ENCODE assay signal across 8 cellular contexts in genomic region chr1:150321826-150322166, GRCh38. TPM values are rescaled to one million over a fixed set of nuclear protein-coding genes. Genes with fewer than 3 reads are reported as not detected.
A peak's percentile ranks its signal among the peaks of the same experiment; 100 is the strongest.
DNase-seq lines count a peak whose midpoint lies in the region; ATAC-seq and TF ChIP-seq lines count a peak whose summit lies in the region.

No MANE protein-coding gene starts in this region.

- no peaks in the 10 kb centered on the region for H3K9me3 ChIP-seq in gastrocnemius medialis

- in situ Hi-C loops in gastrocnemius medialis (cut with MboI; ENCODE audit: low sequenced_read_pairs in 4 of 4) = no loop called here

- intact Hi-C loops in gastrocnemius medialis (cut with DNase I; ENCODE audit: low total_unique reads) = loop anchor here (1.0 to 2.0 kb wide), 3 partner anchors 39 to 65 kb away; partner anchors contain the start of genes CA14, CIART and RPRD2

- peak overlapping the region; percentile 100 for H3K27ac Mint-ChIP-seq in T-helper 2 cell treated with Interferon-gamma antibody and Interleukin-4, amounts not matched to agents 5 μg/mL and 100 μg/mL, for 36 hours

- TF ChIP-seq POLR2A in gastrocnemius medialis (IDR thresholded peaks at IDR 0.05) = no peak

- H3K27me3 ChIP-seq in gastrocnemius medialis = no peaks in the 10 kb centered on the region

- H3K27ac ChIP-seq in gastrocnemius medialis = peak overlapping the region; percentile 82 to 88 (median 87)

- peaks cover 0 to 21% of the 10 kb centered on the region in 2 donors for H3K36me3 ChIP-seq in gastrocnemius medialis

- peak overlapping the region; percentile 100 for H3K4me3 Mint-ChIP-seq in T-helper 2 cell treated with Interferon-gamma antibody and Interleukin-4, amounts not matched to agents 5 μg/mL and 100 μg/mL, for 36 hours

- H3K9me3 Mint-ChIP-seq in T-helper 2 cell treated with Interferon-gamma antibody and Interleukin-4, amounts not matched to agents 5 μg/mL and 100 μg/mL, for 36 hours = no peaks in the 10 kb centered on the region

- H3K36me3 Mint-ChIP-seq in T-helper 2 cell treated with Interferon-gamma antibody and Interleukin-4, amounts not matched to agents 5 μg/mL and 100 μg/mL, for 36 hours (ENCODE audit: low read depth) = peaks cover 33% of the 10 kb centered on the region

- ATAC-seq in gastrocnemius medialis = no peak

- no peaks in the 10 kb centered on the region for H3K27me3 Mint-ChIP-seq in T-helper 2 cell treated with Interferon-gamma antibody and Interleukin-4, amounts not matched to agents 5 μg/mL and 100 μg/mL, for 36 hours (ENCODE audit: low read depth)

- H3K4me1 Mint-ChIP-seq in T-helper 2 cell treated with Interferon-gamma antibody and Interleukin-4, amounts not matched to agents 5 μg/mL and 100 μg/mL, for 36 hours (ENCODE audit: low read depth) = peaks cover 26% of the 10 kb centered on the region

- peak overlapping the region; percentile 93 for H3K4me3 ChIP-seq in fibroblast of the aortic adventitia (ENCODE audit: low read depth, low read length)
- peak overlapping the region; percentile 58 to 98 (median 74) for H3K4me3 ChIP-seq in gastrocnemius medialis

- no peak for TF ChIP-seq CTCF in fibroblast of the aortic adventitia (IDR thresholded peaks at IDR 0.05; ENCODE audit: insufficient read depth, low read length)
- TF ChIP-seq CTCF in gastrocnemius medialis (IDR thresholded peaks at IDR 0.05 in 4 of 5, conservative IDR thresholded peaks at IDR 0.05 in 1 of 5) = no peak

- DNase-seq in NCI-H1092 treated with DMSO at 0.1 percent for 48 hours (lab: John Stamatoyannopoulos, UW) = peak; percentile 39
- DNase-seq in NCI-H1092 (lab: John Stamatoyannopoulos, UW) = no peak
- no peak for DNase-seq in T-helper 2 cell treated with Interferon-gamma antibody and Interleukin-4, amounts not matched to agents 5 μg/mL and 100 μg/mL, for 36 hours (ENCODE audit: low spot score)
- DNase-seq in fibroblast of the aortic adventitia (ENCODE audit: low read depth) = no peak
- no peak for DNase-seq in gastrocnemius medialis
- no peak for DNase-seq in glomerular visceral epithelial cell (ENCODE audit: extremely low spot score)
- DNase-seq in putamen (ENCODE audit: low spot score) = no peak
- no peak for DNase-seq in NCI-H524 treated with DMSO at 0.1 percent for 48 hours (lab: John Stamatoyannopoulos, UW)

- H3K4me1 ChIP-seq in gastrocnemius medialis = peaks cover 9 to 10% of the 10 kb centered on the region in 2 donors

RNA-seq across cellular contexts. Expression of gene PRPF3, which starts 0.5 kb away (rescaled TPM):
- total RNA-seq in fibroblast of the aortic adventitia (ENCODE audit: low replicate concordance) (42.5 and 47.8 TPM in 2 replicates), gastrocnemius medialis (10 to 100 TPM; 15.6 to 25.0 (median 19.3) TPM)

RNA-seq across cellular contexts. Expression of gene MRPS21, which starts 28.1 kb away (rescaled TPM):
- total RNA-seq in fibroblast of the aortic adventitia (ENCODE audit: low replicate concordance) (15.8 and 40.2 TPM in 2 replicates), gastrocnemius medialis (10 to 100 TPM; 27.8 to 46.3 (median 31.5) TPM)

RNA-seq across cellular contexts. Expression of gene CIART, which starts 39.4 kb away (rescaled TPM):
- total RNA-seq in fibroblast of the aortic adventitia (ENCODE audit: low replicate concordance) = 9.8 and 26.8 TPM in 2 replicates
- 10 to 100 TPM in 3 of 4 donors, 1 to 10 TPM in 1; 8.2 to 15.8 (median 11.7) TPM for total RNA-seq in gastrocnemius medialis

RNA-seq across cellular contexts. Expression of gene RPRD2, which starts 42.2 kb away (rescaled TPM):
- 12.2 and 19.3 TPM in 2 replicates for total RNA-seq in fibroblast of the aortic adventitia (ENCODE audit: low replicate concordance)
- 10 to 100 TPM; 18.0 to 28.0 (median 23.1) TPM for total RNA-seq in gastrocnemius medialis

RNA-seq across cellular contexts. Expression of gene C1orf54, which starts 49.2 kb away (rescaled TPM):
- total RNA-seq in fibroblast of the aortic adventitia (ENCODE audit: low replicate concordance) (33.3 and 76.5 TPM in 2 replicates), gastrocnemius medialis (1 to 10 TPM; 1.8 to 5.7 (median 4.8) TPM)
